22 cellular contexts compared by ENCODE assay signal in the genomic region with DNA sequence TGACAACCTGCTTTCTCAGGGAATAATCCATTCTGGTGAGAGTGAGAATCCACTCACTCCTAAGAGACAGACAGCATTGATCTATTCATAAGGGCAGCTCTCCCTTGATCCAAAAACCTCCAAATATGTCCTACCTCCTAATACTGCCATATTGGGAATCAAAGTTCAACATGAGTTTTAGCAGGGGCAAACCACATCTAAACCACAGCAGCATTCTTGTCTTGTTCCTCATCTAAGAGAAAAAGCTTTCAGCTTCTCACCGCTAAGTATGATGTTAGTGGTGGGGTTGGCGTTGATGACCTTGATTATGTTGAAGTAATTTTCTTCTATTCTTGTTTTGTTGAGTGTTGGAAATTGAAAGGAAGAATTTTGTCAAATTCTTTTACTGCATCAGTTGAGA.
"Had no signal": no experiment of that assay in that cellular context is flagged by ENCODE, and none has a peak within 500 bp of the region (broad histone marks: within the 10 kb centered on the region; RNA-seq: fewer than 3 reads in every experiment).

No MANE protein-coding gene starts in this region.

- H3K9me3 ChIP-seq: esophagus muscularis mucosa, lower lobe of right lung, neutrophil, spleen, upper lobe of right lung had no signal

- H3K27me3 Mint-ChIP-seq: activated CD4-positive, alpha-beta T cell treated with anti-CD3 and anti-CD28 coated beads for 36 hours; activated CD8-positive, alpha-beta T cell treated with anti-CD3 and anti-CD28 coated beads for 36 hours; dendritic cell treated with granulocyte-macrophage colony-stimulating factor and Interleukin-4, amounts not matched to agents 40 ng/mL and 50 ng/mL, for 4 days; natural killer cell treated with Interleukin-12 subunit alpha and Interleukin-12 subunit beta and Interleukin-15 and Interleukin-18, amount 100 ng/mL, for 72 hours; stimulated activated naive B cell treated with anti-CD40 and anti-IgM and Interleukin-4, amounts not matched to agents 10 μg/mL and 1 μg/mL and 100 μg/mL, for 72 hours had no signal

- ATAC-seq: activated CD4-positive, alpha-beta T cell treated with anti-CD3 and anti-CD28 coated beads for 36 hours; activated CD8-positive, alpha-beta T cell treated with anti-CD3 and anti-CD28 coated beads for 36 hours; activated T-cell treated with anti-CD3 and anti-CD28 coated beads, Interleukin-2, amount 50 U/mL, for 4 hours; lower lobe of right lung; natural killer cell treated with Interleukin-12 subunit alpha and Interleukin-12 subunit beta and Interleukin-15 and Interleukin-18, amount 100 ng/mL, for 72 hours; sciatic nerve; stimulated activated naive B cell treated with anti-CD40 and anti-IgM and Interleukin-4, amounts not matched to agents 10 μg/mL and 1 μg/mL and 100 μg/mL, for 72 hours; upper lobe of right lung; WTC11 had no signal

- H3K36me3 ChIP-seq: esophagus muscularis mucosa, lower lobe of right lung, neutrophil, spleen, upper lobe of right lung had no signal

- H3K79me2 ChIP-seq: hepatocyte, parathyroid adenoma had no signal

- H3K4me2 ChIP-seq: hepatocyte had no signal

- H3K4me3 Mint-ChIP-seq: activated CD4-positive, alpha-beta T cell treated with anti-CD3 and anti-CD28 coated beads for 36 hours; activated CD8-positive, alpha-beta T cell treated with anti-CD3 and anti-CD28 coated beads for 36 hours; activated naive CD4-positive, alpha-beta T cell treated with anti-CD3 and anti-CD28 coated beads for 36 hours; activated T-cell treated with anti-CD3 and anti-CD28 coated beads, Interleukin-2, amount 50 U/mL, for 4 hours; dendritic cell treated with granulocyte-macrophage colony-stimulating factor and Interleukin-4, amounts not matched to agents 40 ng/mL and 50 ng/mL, for 4 days; mesothelial cell of epicardium; natural killer cell treated with Interleukin-12 subunit alpha and Interleukin-12 subunit beta and Interleukin-15 and Interleukin-18, amount 100 ng/mL, for 72 hours; stimulated activated naive B cell treated with anti-CD40 and anti-IgM and Interleukin-4, amounts not matched to agents 10 μg/mL and 1 μg/mL and 100 μg/mL, for 72 hours; T-helper 2 cell treated with Interferon-gamma antibody and Interleukin-4, amounts not matched to agents 5 μg/mL and 100 μg/mL, for 36 hours; WTC11 had no signal

- FAIRE-seq: endothelial cell of umbilical vein, islet of Langerhans had no signal

- H2AFZ ChIP-seq: hepatocyte, parathyroid adenoma had no signal

- H3K4me1 Mint-ChIP-seq: activated CD4-positive, alpha-beta T cell treated with anti-CD3 and anti-CD28 coated beads for 36 hours; stimulated activated naive B cell treated with anti-CD40 and anti-IgM and Interleukin-4, amounts not matched to agents 10 μg/mL and 1 μg/mL and 100 μg/mL, for 72 hours had no signal

- H3K27ac ChIP-seq: esophagus muscularis mucosa, hepatocyte, lower lobe of right lung, neutrophil, parathyroid adenoma, spleen, upper lobe of right lung had no signal

- H3K27ac Mint-ChIP-seq: activated CD4-positive, alpha-beta T cell treated with anti-CD3 and anti-CD28 coated beads for 36 hours; activated CD8-positive, alpha-beta T cell treated with anti-CD3 and anti-CD28 coated beads for 36 hours; activated naive CD4-positive, alpha-beta T cell treated with anti-CD3 and anti-CD28 coated beads for 36 hours; dendritic cell treated with granulocyte-macrophage colony-stimulating factor and Interleukin-4, amounts not matched to agents 40 ng/mL and 50 ng/mL, for 4 days; mesothelial cell of epicardium; natural killer cell treated with Interleukin-12 subunit alpha and Interleukin-12 subunit beta and Interleukin-15 and Interleukin-18, amount 100 ng/mL, for 72 hours; stimulated activated naive B cell treated with anti-CD40 and anti-IgM and Interleukin-4, amounts not matched to agents 10 μg/mL and 1 μg/mL and 100 μg/mL, for 72 hours; T-helper 2 cell treated with Interferon-gamma antibody and Interleukin-4, amounts not matched to agents 5 μg/mL and 100 μg/mL, for 36 hours; WTC11 had no signal

- DNase-seq: activated CD4-positive, alpha-beta T cell treated with anti-CD3 and anti-CD28 coated beads for 36 hours; activated CD8-positive, alpha-beta T cell treated with anti-CD3 and anti-CD28 coated beads for 36 hours; activated naive CD4-positive, alpha-beta T cell treated with anti-CD3 and anti-CD28 coated beads for 36 hours; activated T-cell treated with anti-CD3 and anti-CD28 coated beads, Interleukin-2, amount 50 U/mL, for 4 hours; anterior cingulate cortex; effector memory CD4-positive, alpha-beta T cell; lower lobe of right lung; spleen; stimulated activated naive B cell treated with anti-CD40 and anti-IgM and Interleukin-4, amounts not matched to agents 10 μg/mL and 1 μg/mL and 100 μg/mL, for 72 hours; upper lobe of right lung had no signal

- H3K9ac ChIP-seq: parathyroid adenoma had no signal

- H3K4me1 ChIP-seq: esophagus muscularis mucosa, lower lobe of right lung, parathyroid adenoma, spleen, upper lobe of right lung had no signal

- H3K27me3 ChIP-seq: esophagus muscularis mucosa, hepatocyte, neutrophil, spleen, upper lobe of right lung had no signal

- H3K36me3 Mint-ChIP-seq: mesothelial cell of epicardium; natural killer cell treated with Interleukin-12 subunit alpha and Interleukin-12 subunit beta and Interleukin-15 and Interleukin-18, amount 100 ng/mL, for 72 hours; stimulated activated naive B cell treated with anti-CD40 and anti-IgM and Interleukin-4, amounts not matched to agents 10 μg/mL and 1 μg/mL and 100 μg/mL, for 72 hours; WTC11 had no signal

- H3K4me3 ChIP-seq: esophagus muscularis mucosa, hepatocyte, lower lobe of right lung, spleen, upper lobe of right lung had no signal

- H3K9me3 Mint-ChIP-seq: activated CD8-positive, alpha-beta T cell treated with anti-CD3 and anti-CD28 coated beads for 36 hours; activated naive CD4-positive, alpha-beta T cell treated with anti-CD3 and anti-CD28 coated beads for 36 hours; activated T-cell treated with anti-CD3 and anti-CD28 coated beads, Interleukin-2, amount 50 U/mL, for 4 hours; dendritic cell treated with granulocyte-macrophage colony-stimulating factor and Interleukin-4, amounts not matched to agents 40 ng/mL and 50 ng/mL, for 4 days; mesothelial cell of epicardium; natural killer cell treated with Interleukin-12 subunit alpha and Interleukin-12 subunit beta and Interleukin-15 and Interleukin-18, amount 100 ng/mL, for 72 hours; stimulated activated naive B cell treated with anti-CD40 and anti-IgM and Interleukin-4, amounts not matched to agents 10 μg/mL and 1 μg/mL and 100 μg/mL, for 72 hours; T-helper 2 cell treated with Interferon-gamma antibody and Interleukin-4, amounts not matched to agents 5 μg/mL and 100 μg/mL, for 36 hours; WTC11 had no signal
